In genomic region chr2:53961478-53962216, GRCh38 we compare ENCODE assay signal across 8 cellular contexts. TPM values are rescaled to one million over a fixed set of nuclear protein-coding genes. Genes with fewer than 3 reads are reported as not detected.
DNase-seq lines count a peak whose midpoint lies in the region; ATAC-seq, FAIRE-seq and TF ChIP-seq lines count a peak whose summit lies in the region.
"Not testable (repeated sequence)": the region's sequence is repeated elsewhere in the genome, so short reads cannot be mapped to it uniquely, and the experiment has no call there.

No MANE protein-coding gene starts in this region.

- H3K4me1 Mint-ChIP-seq in MCF 10A (ENCODE audit: insufficient read depth, unreplicated experiment), result peaks cover 30% of the 10 kb centered on the region
- H3K4me1 Mint-ChIP-seq in nephron, result peaks cover 37% of the 10 kb centered on the region

- not testable (repeated sequence) for H3K27me3 ChIP-seq in Panc1 (ENCODE audit: control insufficient read depth, insufficient read depth, low read length); esophagus muscularis mucosa

- H3K27ac ChIP-seq in A549 (peak overlapping the region; percentile 32 to 40; a peak in 3 of 6 replicates), esophagus muscularis mucosa (replicated peaks in 1 of 4) (peak overlapping the region; percentile 53 to 65 (median 60)), skin epidermis (peak overlapping the region in 13 of 21 experiments; percentile 10 to 68 (median 34))
- not testable (repeated sequence) for H3K27ac ChIP-seq in HEK293 (ENCODE audit: extremely low read depth, low read depth, low read length); Panc1 (ENCODE audit: low read length)

- peak overlapping the region; percentile 85 for H3K27ac Mint-ChIP-seq in MCF 10A (ENCODE audit: low read depth, unreplicated experiment)
- H3K27ac Mint-ChIP-seq in nephron, result peak overlapping the region; percentile 45 to 87 (median 54)

- H3K4me2 ChIP-seq in A549, result peak overlapping the region; percentile 31

- intact Hi-C loops in Panc1 (cut with micrococcal nuclease; ENCODE audit: unreplicated experiment); esophagus muscularis mucosa (cut with DNase I); left colon (cut with DNase I, micrococcal nuclease): not testable (repeated sequence)
- intact Hi-C loops in MCF 10A (cut with micrococcal nuclease), result loop anchor here (10.0 kb wide), 1 partner anchor 103 kb away; no protein-coding TSS in a partner anchor

- not testable (repeated sequence) for H3K9me3 ChIP-seq in A549; HEK293 (ENCODE audit: control insufficient read depth, insufficient read depth, low read depth, low read length); Panc1 (ENCODE audit: control insufficient read depth, insufficient read depth, low read depth, low read length); esophagus muscularis mucosa

- TF ChIP-seq POLR2A in A549 (IDR thresholded peaks at IDR 0.05; ENCODE audit: low read length); esophagus muscularis mucosa (IDR thresholded peaks at IDR 0.05; ENCODE audit: low read depth): not testable (repeated sequence)

- peaks cover 18% of the 10 kb centered on the region for H3K36me3 Mint-ChIP-seq in MCF 10A (ENCODE audit: insufficient read depth, unreplicated experiment)
- not testable (repeated sequence) for H3K36me3 Mint-ChIP-seq in nephron (ENCODE audit: low read depth)

- ATAC-seq in A549 (peak in 1 of 2 experiments; percentile 48; a peak in 3 of 6 replicates), left colon (peak; percentile 40)
- not testable (repeated sequence) for ATAC-seq in Panc1

- H3K9me3 Mint-ChIP-seq in MCF 10A (ENCODE audit: unreplicated experiment); nephron: not testable (repeated sequence)

- H3K4me1 ChIP-seq in A549 (peaks cover 33% of the 10 kb centered on the region), esophagus muscularis mucosa (peaks cover 27 to 77% (median 66%) of the 10 kb centered on the region in 4 donors)
- not testable (repeated sequence) for H3K4me1 ChIP-seq in HEK293 (ENCODE audit: control insufficient read depth, insufficient read depth, low read length); Panc1 (ENCODE audit: control insufficient read depth, insufficient read depth, low read length)

- POLR2A ChIA-PET in A549 (lab: Yijun Ruan, JAX), result interaction anchor here (1.1 kb wide), 1 partner anchor 9 kb away, joined by 4 read pairs; the partner anchor contains the start of gene PSME4
- POLR2A ChIA-PET in HEK293 (lab: Yijun Ruan, JAX); Panc1 (lab: Charles Lee): not testable (repeated sequence)
- POLR2A ChIA-PET in MCF 10A (lab: Yijun Ruan, JAX), result interaction anchor here (0.7 to 4.9 kb wide), 2 partner anchors 8 to 155 kb away, joined by 3 to 42 read pairs; partner anchors contain the start of gene PSME4

- TSS peak; percentile 1 for BruUV-seq in Panc1 (replicated peaks; lab: Mats Ljungman, UMichigan)
- not testable (repeated sequence) for BruUV-seq in MCF 10A (replicated peaks; lab: Mats Ljungman, UMichigan)

- TF ChIP-seq EP300 in A549 (IDR thresholded peaks at IDR 0.05); esophagus muscularis mucosa (IDR thresholded peaks at IDR 0.05): not testable (repeated sequence)

- TF ChIP-seq CTCF in A549 (IDR thresholded peaks at IDR 0.05); HEK293 (tag by site-specific recombination; IDR thresholded peaks at IDR 0.05); Panc1 (IDR thresholded peaks at IDR 0.05); MCF 10A (IDR thresholded peaks at IDR 0.05; ENCODE audit: unreplicated experiment); esophagus muscularis mucosa (IDR thresholded peaks at IDR 0.05); nephron (IDR thresholded peaks at IDR 0.05; ENCODE audit: unreplicated experiment in 3 of 3): not testable (repeated sequence)

- H3K36me3 ChIP-seq in HEK293 (ENCODE audit: control insufficient read depth in 2 of 2, insufficient read depth in 1 of 2, low read length in 2 of 2); Panc1 (ENCODE audit: control insufficient read depth, insufficient read depth, low read length); esophagus muscularis mucosa: not testable (repeated sequence)

- H3K4me3 Mint-ChIP-seq in MCF 10A (ENCODE audit: unreplicated experiment), result peak overlapping the region; percentile 62
- H3K4me3 Mint-ChIP-seq in nephron, result peak overlapping the region in 2 of 3 experiments; percentile 3 to 31

- not testable (repeated sequence) for H3K27me3 Mint-ChIP-seq in MCF 10A (ENCODE audit: insufficient read depth, unreplicated experiment); nephron (ENCODE audit: low read depth)

- not testable (repeated sequence) for TF ChIP-seq RAD21 in A549 (conservative IDR thresholded peaks at IDR 0.05 in 1 of 2, IDR thresholded peaks at IDR 0.05 in 1 of 2)

- CTCF ChIA-PET in A549 (lab: Yijun Ruan, JAX); HEK293 (lab: Yijun Ruan, JAX); Panc1 (lab: Charles Lee); MCF 10A (lab: Yijun Ruan, JAX): not testable (repeated sequence)

- FAIRE-seq in A549 (lab: Jason Lieb, UNC), result not testable (repeated sequence)

- in situ Hi-C loops in Panc1 (cut with HindIII; ENCODE audit: low pct_unique_long_range_greater_than_20kb, low sequenced_read_pairs), result not testable (repeated sequence)

- not testable (repeated sequence) for H3K4me3 ChIP-seq in A549; HEK293 (ENCODE audit: low read depth, low read length); Panc1 (ENCODE audit: low read depth in 2 of 2, low read length in 2 of 2)
- peak overlapping the region in 3 of 4 donors; percentile 25 to 35 (median 26) for H3K4me3 ChIP-seq in esophagus muscularis mucosa
- H3K4me3 ChIP-seq in skin epidermis, result peak overlapping the region in 1 of 7 experiments; percentile 2

- DNase-seq in A549 (ENCODE audit: low read depth in 1 of 2, low spot score in 1 of 2); Panc1 (ENCODE audit: low read depth, low spot score); MCF 10A (ENCODE audit: unreplicated experiment); esophagus muscularis mucosa (ENCODE audit: extremely low spot score); left colon: not testable (repeated sequence)

- 83% methylated on average over 10 of the region's 10 CpGs for WGBS in A549 (ENCODE audit: missing lambda C conversion rate)
- 68% methylated on average over 10 of the region's 10 CpGs for WGBS in esophagus muscularis mucosa

TF ChIP-seq in HEK293, 187 proteins besides CTCF, POLR2A, EP300 and RAD21:
- TF ChIP-seq, protein P1, sequence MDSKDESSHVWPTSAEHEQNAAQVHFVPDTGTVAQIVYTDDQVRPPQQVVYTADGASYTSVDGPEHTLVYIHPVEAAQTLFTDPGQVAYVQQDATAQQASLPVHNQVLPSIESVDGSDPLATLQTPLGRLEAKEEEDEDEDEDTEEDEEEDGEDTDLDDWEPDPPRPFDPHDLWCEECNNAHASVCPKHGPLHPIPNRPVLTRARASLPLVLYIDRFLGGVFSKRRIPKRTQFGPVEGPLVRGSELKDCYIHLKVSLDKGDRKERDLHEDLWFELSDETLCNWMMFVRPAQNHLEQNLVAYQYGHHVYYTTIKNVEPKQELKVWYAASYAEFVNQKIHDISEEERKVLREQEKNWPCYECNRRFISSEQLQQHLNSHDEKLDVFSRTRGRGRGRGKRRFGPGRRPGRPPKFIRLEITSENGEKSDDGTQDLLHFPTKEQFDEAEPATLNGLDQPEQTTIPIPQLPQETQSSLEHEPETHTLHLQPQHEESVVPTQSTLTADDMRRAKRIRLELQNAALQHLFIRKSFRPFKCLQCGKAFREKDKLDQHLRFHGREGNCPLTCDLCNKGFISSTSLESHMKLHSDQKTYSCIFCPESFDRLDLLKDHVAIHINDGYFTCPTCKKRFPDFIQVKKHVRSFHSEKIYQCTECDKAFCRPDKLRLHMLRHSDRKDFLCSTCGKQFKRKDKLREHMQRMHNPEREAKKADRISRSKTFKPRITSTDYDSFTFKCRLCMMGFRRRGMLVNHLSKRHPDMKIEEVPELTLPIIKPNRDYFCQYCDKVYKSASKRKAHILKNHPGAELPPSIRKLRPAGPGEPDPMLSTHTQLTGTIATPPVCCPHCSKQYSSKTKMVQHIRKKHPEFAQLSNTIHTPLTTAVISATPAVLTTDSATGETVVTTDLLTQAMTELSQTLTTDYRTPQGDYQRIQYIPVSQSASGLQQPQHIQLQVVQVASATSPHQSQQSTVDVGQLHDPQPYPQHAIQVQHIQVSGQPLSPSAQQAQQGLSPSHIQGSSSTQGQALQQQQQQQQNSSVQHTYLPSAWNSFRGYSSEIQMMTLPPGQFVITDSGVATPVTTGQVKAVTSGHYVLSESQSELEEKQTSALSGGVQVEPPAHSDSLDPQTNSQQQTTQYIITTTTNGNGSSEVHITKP (tag by site-specific recombination; IDR thresholded peaks at IDR 0.05), result peak; percentile 62
- peak; percentile 70 for TF ChIP-seq SCRT2 (tag by site-specific recombination; IDR thresholded peaks at IDR 0.05)
TF ChIP-seq in HEK293: peak in this region for 2; not testable (repeated sequence) for 185.

RNA-seq across cellular contexts. Expression of gene PSME4, which starts 9.1 kb away (rescaled TPM):
- polyA plus RNA-seq in A549 (2011; rRNA removed) (55.8 and 63.6 TPM in 2 replicates), A549 (2017; fragmentation: RNase III; extraction: RNeasy Plus Mini Kit Qiagen cat#74134 plus additional on column Dnase treatment) (31.9 to 34.5 TPM (median 33.3 TPM) in 3 replicates)
- 13.5 and 15.5 TPM in 2 replicates for polyA plus RNA-seq in A549 (2012; cell fraction: cytosol; rRNA removed)
- polyA plus RNA-seq in A549 (2012; cell fraction: nucleus; rRNA removed), result 15.9 and 26.4 TPM in 2 replicates
- 48.9 and 53.7 TPM in 2 replicates for polyA minus RNA-seq in A549 (2011; rRNA and poly(A)+ RNA removed)
- total RNA-seq in Panc1 (2021; ENCODE audit: unreplicated experiment) (63.2 TPM), MCF 10A (2022) (54.8 and 65.2 TPM in 2 replicates), esophagus muscularis mucosa (10 to 100 TPM; 47.5 to 65.8 (median 48.3) TPM), left colon (10 to 100 TPM; 35.2 to 50.7 TPM)
- 28.0 TPM for polyA plus RNA-seq in Panc1 (2012; ENCODE audit: insufficient read length)
